In the genomic region with DNA sequence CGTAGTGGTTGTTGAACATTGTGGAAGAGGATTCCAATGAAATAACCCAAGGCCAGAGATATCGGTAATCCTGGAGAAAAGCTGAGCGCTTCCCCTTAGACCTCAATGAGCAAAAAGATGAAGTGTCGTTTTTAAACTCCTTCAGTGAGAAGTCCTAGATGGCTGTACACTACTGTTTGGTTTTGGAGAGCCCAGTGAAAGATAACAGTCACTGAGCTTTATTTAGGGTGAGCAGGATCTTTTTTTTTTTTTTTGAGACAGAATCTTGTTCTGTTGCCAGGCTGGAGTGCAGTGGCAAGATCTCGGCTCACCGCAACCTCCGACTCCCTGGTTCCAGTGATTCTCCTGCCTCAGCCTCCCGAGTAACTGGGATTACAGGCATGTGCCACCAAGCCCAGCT, we compare ENCODE assay signal across 19 cellular contexts. TPM values are rescaled to one million over a fixed set of nuclear protein-coding genes. Genes with fewer than 3 reads are reported as not detected.
DNase-seq lines count a peak whose midpoint lies in the region; ATAC-seq and TF ChIP-seq lines count a peak whose summit lies in the region.
"Had no signal": no experiment of that assay in that cellular context is flagged by ENCODE, and none has a peak within 500 bp of the region (broad histone marks: within the 10 kb centered on the region; RNA-seq: fewer than 3 reads in every experiment).

No MANE protein-coding gene starts in this region.

- H2AFZ ChIP-seq in neuronal stem cell (ENCODE audit: low read length), result peak overlapping the region; percentile 22

- H3K23ac ChIP-seq in neuronal stem cell (ENCODE audit: low read depth, low read length, poor library complexity), result no peak overlapping the region

- no peak overlapping the region for H3K14ac ChIP-seq in neuronal stem cell (ENCODE audit: low read length)

- TF ChIP-seq POLR2A in heart left ventricle (IDR thresholded peaks at IDR 0.05), result no peak

- H3K27ac ChIP-seq in heart left ventricle, result peak overlapping the region in 3 of 12 donors; percentile 46 to 56 (median 46)
- no peak overlapping the region for H3K27ac ChIP-seq in right atrium auricular region
- H3K27ac ChIP-seq in left ventricle myocardium inferior (replicated peaks), result peak overlapping the region; percentile 77
- no peak overlapping the region for H3K27ac ChIP-seq in neuronal stem cell (replicated peaks; ENCODE audit: low read length)
- peak overlapping the region; percentile 87 for H3K27ac ChIP-seq in skeletal muscle tissue (ENCODE audit: low read depth, low read length)

- in situ Hi-C loops in HAP-1 (cut with MboI; ENCODE audit: low sequenced_read_pairs), result no loop called here

- H4K8ac ChIP-seq in neuronal stem cell (ENCODE audit: low read depth, low read length), result no peak overlapping the region

- no peak overlapping the region for H3K4ac ChIP-seq in neuronal stem cell (ENCODE audit: low read length)

- H3K9me3 ChIP-seq in heart left ventricle (no peaks in the 10 kb centered on the region), right atrium auricular region (no peaks in the 10 kb centered on the region), left ventricle myocardium inferior (replicated peaks) (no peaks in the 10 kb centered on the region), neuronal stem cell (replicated peaks in 1 of 2; ENCODE audit: control insufficient read depth in 2 of 2, insufficient read depth in 1 of 2, low read depth in 1 of 2, low read length in 2 of 2) (peaks cover 0 to 7% of the 10 kb centered on the region in 2 donors), skeletal muscle tissue (ENCODE audit: control insufficient read depth in 3 of 3, low read length in 3 of 3) (no peaks in the 10 kb centered on the region), HAP-1 (no peaks in the 10 kb centered on the region)
- H3K9me3 ChIP-seq: Caco-2 had no signal

- 59 to 71% (median 68%) methylated on average over 8 of the region's 8 CpGs for WGBS in heart left ventricle, 4 donors
- no CpG with 5 or more reads among the region's 8 CpGs for WGBS in neuronal stem cell (ENCODE audit: extremely low coverage in 2 of 2, insufficient read length in 2 of 2, insufficient replicate concordance in 1 of 2), 2 donors

- no peaks in the 10 kb centered on the region for H3K36me3 ChIP-seq in heart left ventricle
- no peaks in the 10 kb centered on the region for H3K36me3 ChIP-seq in right atrium auricular region
- no peaks in the 10 kb centered on the region for H3K36me3 ChIP-seq in left ventricle myocardium inferior
- no peaks in the 10 kb centered on the region for H3K36me3 ChIP-seq in neuronal stem cell (replicated peaks in 1 of 2; ENCODE audit: control insufficient read depth in 2 of 2, insufficient read depth in 2 of 2, low read length in 2 of 2)
- no peaks in the 10 kb centered on the region for H3K36me3 ChIP-seq in skeletal muscle tissue (ENCODE audit: control insufficient read depth in 3 of 3, insufficient read depth in 3 of 3, low read length in 3 of 3)
- no peaks in the 10 kb centered on the region for H3K36me3 ChIP-seq in HAP-1 (replicated peaks)

- DNase-seq in heart left ventricle (no peak), right atrium auricular region (ENCODE audit: low spot score) (no peak), left ventricle myocardium inferior (no peak), neuronal stem cell (ENCODE audit: low spot score) (no peak), NCI-H128 (lab: John Stamatoyannopoulos, UW; ENCODE audit: unreplicated experiment) (no peak), HAP-1 (ENCODE audit: low spot score in 2 of 2) (no peak)
- DNase-seq in stimulated activated CD4-positive, alpha-beta T cell treated with anti-CD3 and anti-CD28 coated beads, Interleukin-4, amount 100 ng/mL, for 1 hour, result no peak
- DNase-seq: C1 segment of cervical spinal cord; Caco-2; CD8-positive, alpha-beta T cell; DMS153; DND-41; H7 had no signal

- peak in 3 of 4 donors; percentile 33 to 57 (median 44) for ATAC-seq in heart left ventricle
- ATAC-seq: CD8-positive, alpha-beta T cell; HCT116 had no signal

- H3K4me3 ChIP-seq in heart left ventricle (no peak overlapping the region), right atrium auricular region (no peak overlapping the region), left ventricle myocardium inferior (no peak overlapping the region), neuronal stem cell (ENCODE audit: low read length in 2 of 2) (no peak overlapping the region), skeletal muscle tissue (ENCODE audit: low read length in 3 of 3) (no peak overlapping the region), HAP-1 (no peak overlapping the region)

- H3K27me3 ChIP-seq in heart left ventricle (no peaks in the 10 kb centered on the region), right atrium auricular region (no peaks in the 10 kb centered on the region), left ventricle myocardium inferior (ENCODE audit: low read depth) (no peaks in the 10 kb centered on the region), neuronal stem cell (ENCODE audit: control insufficient read depth in 3 of 3, insufficient read depth in 3 of 3, low read depth in 1 of 3, low read length in 3 of 3) (no peaks in the 10 kb centered on the region), skeletal muscle tissue (ENCODE audit: control insufficient read depth in 3 of 3, insufficient read depth in 3 of 3, low read length in 3 of 3) (no peaks in the 10 kb centered on the region), HAP-1 (ENCODE audit: low read depth) (no peaks in the 10 kb centered on the region)

- H3K4me1 ChIP-seq in heart left ventricle, result peaks cover 0 to 28% (median 10%) of the 10 kb centered on the region in 12 donors
- peaks cover 0 to 11% of the 10 kb centered on the region in 2 donors for H3K4me1 ChIP-seq in right atrium auricular region
- peaks cover 43% of the 10 kb centered on the region for H3K4me1 ChIP-seq in left ventricle myocardium inferior
- peaks cover 10 to 12% of the 10 kb centered on the region in 2 donors for H3K4me1 ChIP-seq in neuronal stem cell (ENCODE audit: control insufficient read depth in 2 of 2, insufficient read depth in 1 of 2, low read depth in 1 of 2, low read length in 2 of 2)
- H3K4me1 ChIP-seq in skeletal muscle tissue (ENCODE audit: control insufficient read depth in 3 of 3, insufficient read depth in 3 of 3, low read length in 3 of 3), result peaks cover 31 to 54% (median 37%) of the 10 kb centered on the region in 3 donors
- H3K4me1 ChIP-seq in HAP-1, result no peaks in the 10 kb centered on the region
- H3K4me1 ChIP-seq: Caco-2 had no signal

- H3K9ac ChIP-seq in neuronal stem cell (ENCODE audit: low read depth, low read length, poor library complexity), result no peak overlapping the region
- H3K9ac ChIP-seq in skeletal muscle tissue (ENCODE audit: low read depth in 1 of 3, low read length in 3 of 3), result no peak overlapping the region

- H2BK15ac ChIP-seq in neuronal stem cell (ENCODE audit: low read length), result no peak overlapping the region

- intact Hi-C loops in heart left ventricle (cut with DNase I), result no loop called here
- intact Hi-C loops in left ventricle myocardium inferior (cut with micrococcal nuclease), result no loop called here

- no peak overlapping the region for H3K4me2 ChIP-seq in neuronal stem cell (ENCODE audit: insufficient read depth, low read length, poor library complexity, severe bottlenecking)

- TF ChIP-seq CTCF in heart left ventricle (IDR thresholded peaks at IDR 0.05) (no peak), right atrium auricular region (IDR thresholded peaks at IDR 0.05) (no peak), left ventricle myocardium inferior (IDR thresholded peaks at IDR 0.05; ENCODE audit: borderline replicate concordance) (no peak)

- no peak overlapping the region for H2BK120ac ChIP-seq in neuronal stem cell (ENCODE audit: low read depth, low read length)

- H2AK5ac ChIP-seq in neuronal stem cell (ENCODE audit: low read depth, low read length), result no peak overlapping the region

- no peaks in the 10 kb centered on the region for H3K79me1 ChIP-seq in neuronal stem cell (ENCODE audit: low read depth, low read length)

- H2BK5ac ChIP-seq in neuronal stem cell (ENCODE audit: low read length), result no peak overlapping the region

- no peak overlapping the region for H3K18ac ChIP-seq in neuronal stem cell (ENCODE audit: low read length)

- H2BK12ac ChIP-seq in neuronal stem cell (ENCODE audit: low read length), result no peak overlapping the region

- no peak overlapping the region for H4K91ac ChIP-seq in neuronal stem cell (ENCODE audit: low read depth, low read length, poor library complexity)

RNA-seq across cellular contexts. Expression of a gene that starts 24.2 kb away (rescaled TPM):
- total RNA-seq in heart left ventricle (not detected), right atrium auricular region (not detected), left ventricle myocardium inferior (not detected), skeletal muscle tissue (9.4 TPM)
- polyA plus RNA-seq in heart left ventricle, result not detected
- polyA plus RNA-seq in neuronal stem cell (2013, experiment 1 of 2), result not detected
- polyA plus RNA-seq in neuronal stem cell (2013, experiment 2 of 2), result not detected
- total RNA-seq: A172; A673; Caco-2; CD8-positive, alpha-beta T cell; H1; H7 had no signal
- polyA plus RNA-seq: BJ, H1 had no signal

Comparison
In these comparisons a context has a peak if more than half of its experiments do, and no peak if none do; other contexts are left out.
1. H3K27ac ChIP-seq: peak in left ventricle myocardium inferior (single experiment) and skeletal muscle tissue (single experiment); none in right atrium auricular region (0 of 2) and neuronal stem cell (single experiment).